Comparison of ENCODE assay signal across 8 cellular contexts in the genomic region with DNA sequence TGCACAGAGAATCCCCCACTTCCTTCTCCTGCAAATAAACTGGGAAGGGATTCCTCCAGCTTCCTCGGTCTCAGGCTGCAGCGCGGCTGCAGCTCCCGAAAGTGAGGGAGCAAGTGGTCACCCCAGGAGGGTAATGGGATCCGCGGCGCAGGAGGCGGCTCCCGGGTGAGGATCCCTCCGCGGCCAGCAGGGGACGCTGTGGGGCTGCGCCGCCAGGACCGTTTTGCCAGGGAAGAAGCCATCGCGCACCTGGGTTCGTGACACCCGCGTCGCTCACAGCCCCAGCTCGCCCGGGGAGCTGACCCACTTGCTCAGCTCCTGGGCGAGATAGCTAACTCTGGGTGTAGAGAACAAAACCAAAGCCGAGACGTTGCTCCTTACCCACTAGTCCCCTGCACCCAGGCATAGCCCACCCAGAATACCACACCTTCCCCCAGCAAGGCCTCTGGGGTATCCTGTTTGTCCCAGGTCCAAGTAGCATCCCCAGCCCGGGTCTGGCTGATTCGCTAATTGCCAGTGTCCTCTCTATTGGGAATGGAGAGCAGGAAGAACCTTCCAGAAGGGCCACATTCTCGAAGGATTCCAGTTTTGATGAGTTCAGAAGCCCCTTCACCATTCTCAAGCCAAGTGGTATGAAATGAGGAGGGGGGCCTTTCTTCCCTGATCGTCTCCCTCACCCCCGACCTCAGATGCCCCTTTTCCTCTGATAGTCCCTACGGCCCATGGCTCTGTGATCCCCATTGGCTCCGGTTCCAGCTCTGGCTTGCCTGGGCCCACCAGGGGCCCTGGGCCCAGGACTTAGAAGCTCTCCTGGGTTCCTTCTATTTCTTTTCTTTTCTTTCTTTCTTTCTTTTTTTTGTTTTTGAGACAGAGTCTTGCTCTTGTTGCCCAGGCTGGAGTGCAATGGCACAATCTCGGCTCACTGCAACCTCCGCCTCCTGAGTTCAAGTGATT. TPM values are rescaled to one million over a fixed set of nuclear protein-coding genes. Genes with fewer than 3 reads are reported as not detected.
A peak's percentile ranks its signal among the peaks of the same experiment; 100 is the strongest.
DNase-seq lines count a peak whose midpoint lies in the region.

No MANE protein-coding gene starts in this region.

- H3K27me3 Mint-ChIP-seq in immature natural killer cell (ENCODE audit: low read depth in 3 of 3), result peaks cover 0 to 6% (median 4%) of the 10 kb centered on the region in 3 donors

- DNase-seq in NCI-H446 (lab: John Stamatoyannopoulos, UW), result peak; percentile 45 to 66
- no peak for DNase-seq in NCI-H446 treated with DMSO at 0.1 percent for 48 hours (lab: John Stamatoyannopoulos, UW)
- DNase-seq in NAMALWA (ENCODE audit: low spot score), result peak; percentile 81
- peak; percentile 77 for DNase-seq in T1000 (lab: John Stamatoyannopoulos, UW)
- DNase-seq in astrocyte of the hippocampus (ENCODE audit: low read depth, low spot score), result peak; percentile 78
- DNase-seq in immature natural killer cell, result peak; percentile 74 to 79 (median 79)
- peak; percentile 70 to 74 for DNase-seq in stimulated activated CD4-positive, alpha-beta T cell treated with anti-CD3 and anti-CD28 coated beads, Interleukin-15, amount 100 ng/mL, for 1 hour (ENCODE audit: low read depth in 1 of 2, low spot score in 1 of 2)
- no peak for DNase-seq in foreskin melanocyte

- H3K4me3 Mint-ChIP-seq in immature natural killer cell, result peak overlapping the region; percentile 29 to 68 (median 44)

- peaks cover 19 to 26% of the 10 kb centered on the region in 2 donors for H3K4me1 Mint-ChIP-seq in immature natural killer cell

- H3K9me3 Mint-ChIP-seq in immature natural killer cell, result no peaks in the 10 kb centered on the region

- peak overlapping the region in 5 of 6 donors; percentile 47 to 92 (median 87) for H3K27ac Mint-ChIP-seq in immature natural killer cell

- H3K36me3 Mint-ChIP-seq in immature natural killer cell, result no peaks in the 10 kb centered on the region

RNA-seq across cellular contexts. Expression of a gene that starts 14.1 kb away (rescaled TPM):
- polyA plus RNA-seq in immature natural killer cell, result under 1 TPM in 2 of 3 donors, not detected in 1; 0.09 to 0.41 TPM

RNA-seq across cellular contexts. Expression of a gene that starts 16.5 kb away (rescaled TPM):
- 1 to 10 TPM; 2.8 to 5.3 (median 3.1) TPM for polyA plus RNA-seq in immature natural killer cell

RNA-seq across cellular contexts. Expression of a gene that starts 22.1 kb away (rescaled TPM):
- 10 to 100 TPM; 19.3 to 90.5 (median 23.6) TPM for polyA plus RNA-seq in immature natural killer cell

RNA-seq across cellular contexts. Expression of a gene that starts 56.0 kb away (rescaled TPM):
- polyA plus RNA-seq in immature natural killer cell, result under 1 TPM in 1 of 3 donors, not detected in 2; 0.34 TPM

Comparison
In these comparisons a context has a peak if more than half of its experiments do, and no peak if none do; other contexts are left out.
1. DNase-seq: peak in NCI-H446 (2 of 2), NAMALWA (single experiment), T1000 (single experiment), astrocyte of the hippocampus (single experiment), immature natural killer cell (3 of 3) and stimulated activated CD4-positive, alpha-beta T cell treated with anti-CD3 and anti-CD28 coated beads, Interleukin-15, amount 100 ng/mL, for 1 hour (2 of 2); none in NCI-H446 treated with DMSO at 0.1 percent for 48 hours (single experiment) and foreskin melanocyte (single experiment).